In genomic region chr7:26188291-26188999, GRCh38 we compare ENCODE assay signal across 8 cellular contexts. TPM values are rescaled to one million over a fixed set of nuclear protein-coding genes. Genes with fewer than 3 reads are reported as not detected.
DNase-seq lines count a peak whose midpoint lies in the region; ATAC-seq and TF ChIP-seq lines count a peak whose summit lies in the region.

No MANE protein-coding gene starts in this region.

- no peaks in the 10 kb centered on the region for H3K27me3 Mint-ChIP-seq in T-helper 2 cell treated with Interferon-gamma antibody and Interleukin-4, amounts not matched to agents 5 μg/mL and 100 μg/mL, for 36 hours (ENCODE audit: low read depth)
- H3K27me3 Mint-ChIP-seq in IgD-negative memory B cell: no peaks in the 10 kb centered on the region
- no peaks in the 10 kb centered on the region for H3K27me3 Mint-ChIP-seq in activated T-helper 1 cell treated with anti-CD3 and anti-CD28 coated beads, Interleukin-12 subunit alpha, Interleukin-12 subunit beta, Interleukin-2, Interleukin-4 antibody, amounts not matched to agents 30 ng/mL and 10 ng/mL and 1 ng/mL, durations not matched to agents 14 hours and 24 hours and 36 hours (ENCODE audit: insufficient read depth)
- peaks cover 47% of the 10 kb centered on the region for H3K27me3 Mint-ChIP-seq in neural crest cell (ENCODE audit: low read depth)

- peaks cover 77% of the 10 kb centered on the region for H3K4me1 Mint-ChIP-seq in T-helper 2 cell treated with Interferon-gamma antibody and Interleukin-4, amounts not matched to agents 5 μg/mL and 100 μg/mL, for 36 hours (ENCODE audit: low read depth)
- H3K4me1 Mint-ChIP-seq in IgD-negative memory B cell (peaks cover 47 to 75% (median 65%) of the 10 kb centered on the region in 3 donors), neural crest cell (peaks cover 76% of the 10 kb centered on the region)
- peaks cover 87% of the 10 kb centered on the region for H3K4me1 Mint-ChIP-seq in activated T-helper 1 cell treated with anti-CD3 and anti-CD28 coated beads, Interleukin-12 subunit alpha, Interleukin-12 subunit beta, Interleukin-2, Interleukin-4 antibody, amounts not matched to agents 30 ng/mL and 10 ng/mL and 1 ng/mL, durations not matched to agents 14 hours and 24 hours and 36 hours (ENCODE audit: low read depth)

- intact Hi-C loops in activated T-helper 1 cell treated with anti-CD3 and anti-CD28 coated beads, Interleukin-12 subunit alpha, Interleukin-12 subunit beta, Interleukin-2, Interleukin-4 antibody, amounts not matched to agents 30 ng/mL and 10 ng/mL and 1 ng/mL, durations not matched to agents 14 hours and 24 hours and 36 hours (cut with micrococcal nuclease): loop anchor here (1.0 kb wide), 1 partner anchor 97 kb away; no protein-coding TSS in a partner anchor

- TF ChIP-seq CTCF in neural crest cell (conservative IDR thresholded peaks at IDR 0.05): no peak

- no peaks in the 10 kb centered on the region for H3K9me3 Mint-ChIP-seq in T-helper 2 cell treated with Interferon-gamma antibody and Interleukin-4, amounts not matched to agents 5 μg/mL and 100 μg/mL, for 36 hours
- no peaks in the 10 kb centered on the region for H3K9me3 Mint-ChIP-seq in IgD-negative memory B cell
- H3K9me3 Mint-ChIP-seq in activated T-helper 1 cell treated with anti-CD3 and anti-CD28 coated beads, Interleukin-12 subunit alpha, Interleukin-12 subunit beta, Interleukin-2, Interleukin-4 antibody, amounts not matched to agents 30 ng/mL and 10 ng/mL and 1 ng/mL, durations not matched to agents 14 hours and 24 hours and 36 hours: no peaks in the 10 kb centered on the region
- peaks cover 2% of the 10 kb centered on the region for H3K9me3 Mint-ChIP-seq in neural crest cell

- DNase-seq in T-helper 2 cell treated with Interferon-gamma antibody and Interleukin-4, amounts not matched to agents 5 μg/mL and 100 μg/mL, for 36 hours (ENCODE audit: low spot score): no peak
- DNase-seq in T-helper 2 cell: no peak
- no peak for DNase-seq in activated T-helper 1 cell treated with anti-CD3 and anti-CD28 coated beads, Interleukin-12 subunit alpha, Interleukin-12 subunit beta, Interleukin-2, Interleukin-4 antibody, amounts not matched to agents 30 ng/mL and 10 ng/mL and 1 ng/mL, durations not matched to agents 14 hours and 24 hours and 36 hours (ENCODE audit: low spot score)
- DNase-seq in neural crest cell (ENCODE audit: low read depth, low spot score): no peak
- DNase-seq in ureter (ENCODE audit: low spot score): no peak
- no peak for DNase-seq in NCI-H1092 treated with DMSO at 0.1 percent for 48 hours (lab: John Stamatoyannopoulos, UW)

- H3K36me3 Mint-ChIP-seq in T-helper 2 cell treated with Interferon-gamma antibody and Interleukin-4, amounts not matched to agents 5 μg/mL and 100 μg/mL, for 36 hours (ENCODE audit: low read depth): peaks cover 91% of the 10 kb centered on the region
- H3K36me3 Mint-ChIP-seq in IgD-negative memory B cell (peaks cover 2% of the 10 kb centered on the region), neural crest cell (ENCODE audit: low read depth) (peaks cover 65% of the 10 kb centered on the region)
- peaks cover 84% of the 10 kb centered on the region for H3K36me3 Mint-ChIP-seq in activated T-helper 1 cell treated with anti-CD3 and anti-CD28 coated beads, Interleukin-12 subunit alpha, Interleukin-12 subunit beta, Interleukin-2, Interleukin-4 antibody, amounts not matched to agents 30 ng/mL and 10 ng/mL and 1 ng/mL, durations not matched to agents 14 hours and 24 hours and 36 hours (ENCODE audit: low read depth)

- peak overlapping the region; percentile 58 for H3K27ac Mint-ChIP-seq in T-helper 2 cell treated with Interferon-gamma antibody and Interleukin-4, amounts not matched to agents 5 μg/mL and 100 μg/mL, for 36 hours
- peak overlapping the region; percentile 18 to 76 (median 47) for H3K27ac Mint-ChIP-seq in IgD-negative memory B cell
- peak overlapping the region; percentile 76 for H3K27ac Mint-ChIP-seq in activated T-helper 1 cell treated with anti-CD3 and anti-CD28 coated beads, Interleukin-12 subunit alpha, Interleukin-12 subunit beta, Interleukin-2, Interleukin-4 antibody, amounts not matched to agents 30 ng/mL and 10 ng/mL and 1 ng/mL, durations not matched to agents 14 hours and 24 hours and 36 hours
- no peak overlapping the region for H3K27ac Mint-ChIP-seq in neural crest cell (ENCODE audit: unreplicated experiment)

- no peak overlapping the region for H3K4me3 Mint-ChIP-seq in T-helper 2 cell treated with Interferon-gamma antibody and Interleukin-4, amounts not matched to agents 5 μg/mL and 100 μg/mL, for 36 hours
- H3K4me3 Mint-ChIP-seq in IgD-negative memory B cell (peak overlapping the region in 1 of 4 donors; percentile 28), neural crest cell (peak overlapping the region; percentile 63)
- no peak overlapping the region for H3K4me3 Mint-ChIP-seq in activated T-helper 1 cell treated with anti-CD3 and anti-CD28 coated beads, Interleukin-12 subunit alpha, Interleukin-12 subunit beta, Interleukin-2, Interleukin-4 antibody, amounts not matched to agents 30 ng/mL and 10 ng/mL and 1 ng/mL, durations not matched to agents 14 hours and 24 hours and 36 hours

- ATAC-seq in GM18519 (IDR thresholded peaks at IDR 0.05; ENCODE audit: low FRiP score, unreplicated experiment): no peak

RNA-seq across cellular contexts. Expression of gene HNRNPA2B1, which starts 12.1 kb away (rescaled TPM):
- polyA plus RNA-seq in IgD-negative memory B cell: 708 TPM
- total RNA-seq in activated T-helper 1 cell treated with anti-CD3 and anti-CD28 coated beads, Interleukin-12 subunit alpha, Interleukin-12 subunit beta, Interleukin-2, Interleukin-4 antibody, amounts not matched to agents 30 ng/mL and 10 ng/mL and 1 ng/mL, durations not matched to agents 14 hours and 24 hours and 36 hours: 821 and 823 TPM in 2 replicates
- total RNA-seq in neural crest cell: 1,068 and 1,071 TPM in 2 replicates
- 409 TPM for total RNA-seq in ureter

RNA-seq across cellular contexts. Expression of gene CBX3, which starts 13.1 kb away (rescaled TPM):
- polyA plus RNA-seq in IgD-negative memory B cell: 68.7 TPM
- 284 and 298 TPM in 2 replicates for total RNA-seq in activated T-helper 1 cell treated with anti-CD3 and anti-CD28 coated beads, Interleukin-12 subunit alpha, Interleukin-12 subunit beta, Interleukin-2, Interleukin-4 antibody, amounts not matched to agents 30 ng/mL and 10 ng/mL and 1 ng/mL, durations not matched to agents 14 hours and 24 hours and 36 hours
- total RNA-seq in neural crest cell: 291 and 293 TPM in 2 replicates
- 87.0 TPM for total RNA-seq in ureter

RNA-seq across cellular contexts. Expression of gene NFE2L3, which starts 36.4 kb away (rescaled TPM):
- polyA plus RNA-seq in IgD-negative memory B cell: 4.9 TPM
- total RNA-seq in activated T-helper 1 cell treated with anti-CD3 and anti-CD28 coated beads, Interleukin-12 subunit alpha, Interleukin-12 subunit beta, Interleukin-2, Interleukin-4 antibody, amounts not matched to agents 30 ng/mL and 10 ng/mL and 1 ng/mL, durations not matched to agents 14 hours and 24 hours and 36 hours: 80.1 TPM in 2 replicates
- 2.4 and 3.5 TPM in 2 replicates for total RNA-seq in neural crest cell
- total RNA-seq in ureter: 6.3 TPM

Comparison
In these comparisons a context has a peak if more than half of its experiments do, and no peak if none do; other contexts are left out.
1. RNA of gene NFE2L3, which starts 36.4 kb away (total RNA-seq): 80.1 TPM in activated T-helper 1 cell treated with anti-CD3 and anti-CD28 coated beads, Interleukin-12 subunit alpha, Interleukin-12 subunit beta, Interleukin-2, Interleukin-4 antibody, amounts not matched to agents 30 ng/mL and 10 ng/mL and 1 ng/mL, durations not matched to agents 14 hours and 24 hours and 36 hours; 6.3 TPM in ureter (single experiment) and 2.4 to 3.5 TPM in neural crest cell; every median in the first group is over 10 times any median in the second.